Comparison of ENCODE assay signal across 9 cellular contexts in the genomic region with DNA sequence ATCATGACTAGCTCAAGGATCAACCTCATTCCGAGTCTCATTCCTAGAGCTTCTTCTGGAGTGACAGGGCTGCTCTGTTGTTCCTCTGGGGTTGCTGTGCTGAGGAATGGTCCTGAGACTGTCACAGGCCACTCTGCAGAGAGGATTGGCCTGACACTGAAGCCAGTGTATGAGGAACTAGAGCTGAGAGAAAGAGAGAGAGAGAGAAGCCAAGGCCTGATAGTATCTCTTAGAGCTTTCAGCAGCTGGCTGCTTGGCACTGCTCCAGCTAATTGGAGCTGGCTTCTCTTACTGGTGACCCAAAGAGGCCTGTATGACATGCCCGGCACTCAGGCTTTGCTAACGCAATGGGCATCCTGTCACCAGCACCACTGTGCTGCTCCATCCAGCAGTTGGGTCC.
DNase-seq lines count a peak whose midpoint lies in the region; ATAC-seq and TF ChIP-seq lines count a peak whose summit lies in the region.
"Had no signal": no experiment of that assay in that cellular context is flagged by ENCODE, and none has a peak within 500 bp of the region (broad histone marks: within the 10 kb centered on the region; RNA-seq: fewer than 3 reads in every experiment).

No MANE protein-coding gene starts in this region.

- TF ChIP-seq CTCF in dorsolateral prefrontal cortex (IDR thresholded peaks at IDR 0.05 in 54 of 56, conservative IDR thresholded peaks at IDR 0.05 in 2 of 56; ENCODE audit: low read depth in 1 of 56, partially characterized antibody in 56 of 56) = no peak

- no peak overlapping the region for H3K4me3 ChIP-seq in dorsolateral prefrontal cortex

- intact Hi-C loops in dorsolateral prefrontal cortex (cut with DNase I) = no loop called here

- peaks cover 0 to 2% (median 0%) of the 10 kb centered on the region in 45 donors for H3K27me3 ChIP-seq in dorsolateral prefrontal cortex

- DNase-seq in KG1 (lab: John Stamatoyannopoulos, UW) (peak; percentile 66), dorsolateral prefrontal cortex (peak; percentile 4 to 76 (median 62)), putamen (ENCODE audit: low spot score) (peak; percentile 29), G401 (ENCODE audit: low spot score) (no peak), kidney glomerular epithelial cell (lab: John Stamatoyannopoulos, UW) (no peak)
- DNase-seq: NCI-H446 treated with DMSO at 0.1 percent for 48 hours had no signal

- H3K27ac ChIP-seq in dorsolateral prefrontal cortex = peak overlapping the region in 3 of 59 donors; percentile 10 to 29 (median 10)

- in situ Hi-C loops in G401 (cut with HindIII; ENCODE audit: low sequenced_read_pairs) = no loop called here

- ATAC-seq in GM18867 (IDR thresholded peaks at IDR 0.05; ENCODE audit: unreplicated experiment) = peak; percentile 69
- no peak for ATAC-seq in HG03457 (IDR thresholded peaks at IDR 0.05; ENCODE audit: unreplicated experiment)
- no peak for ATAC-seq in HG03045 (IDR thresholded peaks at IDR 0.05; ENCODE audit: unreplicated experiment)

Comparison
In these comparisons a context has a peak if more than half of its experiments do, and no peak if none do; other contexts are left out.
1. DNase-seq: peak in KG1 (single experiment), dorsolateral prefrontal cortex (10 of 10) and putamen (single experiment); none in G401 (single experiment) and kidney glomerular epithelial cell (single experiment).